Comparison of ENCODE assay signal across 9 cellular contexts in the genomic region with DNA sequence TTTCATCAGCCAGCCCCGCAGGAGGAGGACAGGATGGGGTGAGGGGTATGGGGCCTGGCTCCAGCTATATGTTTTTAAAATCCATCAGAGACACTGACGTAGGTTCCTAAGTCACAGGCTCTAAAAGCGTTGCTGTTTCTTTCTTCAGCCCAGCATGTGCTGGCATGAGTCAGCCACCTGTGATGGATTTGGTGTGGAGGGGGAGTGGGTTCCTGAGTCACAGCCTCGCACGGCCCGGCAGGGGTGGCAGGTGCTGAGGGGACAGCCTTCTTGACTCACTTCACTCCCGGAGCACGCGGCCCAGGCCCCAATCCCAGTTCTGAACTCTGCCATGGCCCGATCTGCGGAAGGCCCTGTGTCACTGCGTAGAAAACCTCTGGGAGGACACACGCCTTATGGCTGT. TPM values are rescaled to one million over a fixed set of nuclear protein-coding genes. Genes with fewer than 3 reads are reported as not detected.
A peak's percentile ranks its signal among the peaks of the same experiment; 100 is the strongest.
DNase-seq lines count a peak whose midpoint lies in the region; FAIRE-seq and TF ChIP-seq lines count a peak whose summit lies in the region.
"Had no signal": no experiment of that assay in that cellular context is flagged by ENCODE, and none has a peak within 500 bp of the region (broad histone marks: within the 10 kb centered on the region; RNA-seq: fewer than 3 reads in every experiment).

No MANE protein-coding gene starts in this region.

- H3K4me3 ChIP-seq in adrenal gland (no peak overlapping the region), smooth muscle cell (no peak overlapping the region)

- peaks cover 7% of the 10 kb centered on the region for H3K9me3 Mint-ChIP-seq in glutamatergic neuron (ENCODE audit: unreplicated experiment)

- no peaks in the 10 kb centered on the region for H3F3A ChIP-seq in smooth muscle cell (ENCODE audit: low read depth)

- H3K36me3 Mint-ChIP-seq in glutamatergic neuron (ENCODE audit: unreplicated experiment), result no peaks in the 10 kb centered on the region

- no peak overlapping the region for H3K4me3 Mint-ChIP-seq in glutamatergic neuron (ENCODE audit: unreplicated experiment)

- peak overlapping the region; percentile 51 for H3K9ac ChIP-seq in smooth muscle cell (ENCODE audit: low read depth)

- no peaks in the 10 kb centered on the region for H4K20me1 ChIP-seq in smooth muscle cell (ENCODE audit: low read depth)

- no peaks in the 10 kb centered on the region for H3K79me2 ChIP-seq in smooth muscle cell (ENCODE audit: low read depth)

- H3K27ac ChIP-seq in adrenal gland, result peak overlapping the region; percentile 80 to 97 (median 91)
- H3K27ac ChIP-seq in smooth muscle cell (ENCODE audit: low read depth), result peak overlapping the region; percentile 65

- peak; percentile 91 for DNase-seq in H54 (ENCODE audit: insufficient read length, low spot score)
- peak; percentile 90 to 98 (median 96) for DNase-seq in adrenal gland
- no peak for DNase-seq in glutamatergic neuron
- DNase-seq in smooth muscle cell (lab: John Stamatoyannopoulos, UW; ENCODE audit: unreplicated experiment), result no peak
- no peak for DNase-seq in NOMO-1 treated with dmso at 0.1 percent for 144 hours (lab: John Stamatoyannopoulos, UW; ENCODE audit: unreplicated experiment)
- DNase-seq in NCI-H524 (lab: John Stamatoyannopoulos, UW), result no peak
- DNase-seq in globus pallidus (ENCODE audit: low spot score), result no peak
- DNase-seq in GM12892 (ENCODE audit: insufficient read length), result no peak
- DNase-seq: NCI-H1105 had no signal

- H3K9me3 ChIP-seq in adrenal gland (replicated peaks in 1 of 3), result no peaks in the 10 kb centered on the region
- H3K9me3 ChIP-seq in smooth muscle cell (replicated peaks; ENCODE audit: low read depth), result no peaks in the 10 kb centered on the region

- no peaks in the 10 kb centered on the region for H3K27me3 ChIP-seq in adrenal gland
- no peaks in the 10 kb centered on the region for H3K27me3 ChIP-seq in smooth muscle cell (ENCODE audit: low read depth)

- TF ChIP-seq CTCF in adrenal gland (IDR thresholded peaks at IDR 0.05), result no peak
- TF ChIP-seq CTCF in glutamatergic neuron (IDR thresholded peaks at IDR 0.05; ENCODE audit: partially characterized antibody, unreplicated experiment), result no peak
- no peak for TF ChIP-seq CTCF in smooth muscle cell (IDR thresholded peaks at IDR 0.05; ENCODE audit: borderline replicate concordance, insufficient read depth, poor library complexity, severe bottlenecking)

- peaks cover 6% of the 10 kb centered on the region for H3K4me1 Mint-ChIP-seq in glutamatergic neuron (ENCODE audit: low read depth, unreplicated experiment)

- peaks cover 7% of the 10 kb centered on the region for H3K27me3 Mint-ChIP-seq in glutamatergic neuron (ENCODE audit: unreplicated experiment)

- peaks cover 0 to 24% of the 10 kb centered on the region in 2 donors for H3K36me3 ChIP-seq in adrenal gland (replicated peaks in 1 of 2)
- H3K36me3 ChIP-seq in smooth muscle cell (ENCODE audit: low read depth), result no peaks in the 10 kb centered on the region

- intact Hi-C loops in adrenal gland (cut with DNase I), result no loop called here

- peak; percentile 76 for FAIRE-seq in H54 (lab: Jason Lieb, UNC)
- no peak for FAIRE-seq in GM12892 (lab: Jason Lieb, UNC)

- H3K27ac Mint-ChIP-seq in glutamatergic neuron (ENCODE audit: unreplicated experiment), result peak overlapping the region; percentile 28

- 43 to 60% (median 52%) methylated on average over 12 to 13 of the region's 13 CpGs for WGBS in adrenal gland, 4 donors
- WGBS in smooth muscle cell (ENCODE audit: low lambda C conversion rate), result 65% methylated on average over 13 of the region's 13 CpGs

- peaks cover 8 to 12% of the 10 kb centered on the region in 2 donors for H3K4me1 ChIP-seq in adrenal gland (replicated peaks in 1 of 2)
- H3K4me1 ChIP-seq in smooth muscle cell (ENCODE audit: low read depth), result no peaks in the 10 kb centered on the region

- TF ChIP-seq POLR2A in H54 (IDR thresholded peaks at IDR 0.05; ENCODE audit: low read depth, low read length) (no peak), adrenal gland (IDR thresholded peaks at IDR 0.05) (peak in 1 of 2 donors; percentile 59), GM12892 (IDR thresholded peaks at IDR 0.05; ENCODE audit: low read depth, low read length) (no peak)

- H2AFZ ChIP-seq in smooth muscle cell (ENCODE audit: low read depth), result no peak overlapping the region

- H3K4me2 ChIP-seq in smooth muscle cell, result no peak overlapping the region

RNA-seq across cellular contexts. Expression of a gene that starts 38.8 kb away (rescaled TPM):
- 10 to 100 TPM; 11.9 to 58.8 (median 41.6) TPM for total RNA-seq in adrenal gland
- polyA plus RNA-seq in adrenal gland, result 10 to 100 TPM; 28.5 to 94.8 (median 54.4) TPM
- 50.6 TPM for total RNA-seq in glutamatergic neuron (ENCODE audit: unreplicated experiment)
- total RNA-seq in smooth muscle cell, result 75.5 and 83.2 TPM in 2 replicates
- 83.0 and 99.6 TPM in 2 replicates for polyA plus RNA-seq in smooth muscle cell
- 86.9 TPM for polyA plus RNA-seq in GM12892 (2012; ENCODE audit: missing spikeins)

Comparison
In these comparisons a context has a peak if more than half of its experiments do, and no peak if none do; other contexts are left out.
1. DNase-seq: peak in H54 (single experiment) and adrenal gland (7 of 7); none in glutamatergic neuron (single experiment), smooth muscle cell (single experiment), NOMO-1 treated with dmso at 0.1 percent for 144 hours (single experiment), NCI-H524 (0 of 2), globus pallidus (single experiment) and GM12892 (single experiment).